In genomic region chr6:36874443-36875249, GRCh38 we compare ENCODE assay signal across 1 cellular context.
TF ChIP-seq lines count a peak whose summit lies in the region.

Gene PPIL1 (minus strand): TSS chr6:36874803. CDS start chr6:36874772, 31 bp downstream.

TF ChIP-seq in K562, 482 proteins besides CTCF, POLR2A, EP300 and RAD21 (continued from another document and continues in another):
- no peak for TF ChIP-seq NELFE (IDR thresholded peaks at IDR 0.05; ENCODE audit: insufficient read depth, insufficient read length)
- TF ChIP-seq ZFP36 (IDR thresholded peaks at IDR 0.05; ENCODE audit: low read depth, low read length, partially characterized antibody): no peak
- peak; percentile 76; the same call in 1 of the 2 replicates for TF ChIP-seq TCF7 (IDR thresholded peaks at IDR 0.05; ENCODE audit: borderline replicate concordance)
- TF ChIP-seq ETV5 (CRISPR knock-in tag; IDR thresholded peaks at IDR 0.05; ENCODE audit: low read depth): peak; percentile 74
- no peak for TF ChIP-seq FOXO4 (CRISPR knock-in tag; IDR thresholded peaks at IDR 0.05)
- TF ChIP-seq ZNF780A (CRISPR knock-in tag; IDR thresholded peaks at IDR 0.05): no peak
- TF ChIP-seq TRIM25 (IDR thresholded peaks at IDR 0.05; ENCODE audit: borderline replicate concordance): no peak
- peak in 1 of 2 experiments; percentile 16; a peak in 1 of 4 replicates for TF ChIP-seq SRF (CRISPR knock-in tag; IDR thresholded peaks at IDR 0.05)
- peak; percentile 83 for TF ChIP-seq HCFC1 (IDR thresholded peaks at IDR 0.05; ENCODE audit: low read depth, low read length)
- peak; percentile 94 to 99 (median 98) for TF ChIP-seq ZBTB11 (CRISPR knock-in tag; IDR thresholded peaks at IDR 0.05)
- no peak for TF ChIP-seq FOXA3 (CRISPR knock-in tag; conservative IDR thresholded peaks at IDR 0.05 in 1 of 2, IDR thresholded peaks at IDR 0.05 in 1 of 2)
- peak; percentile 59; the same call in 1 of the 2 replicates for TF ChIP-seq ZNF263 (CRISPR knock-in tag; IDR thresholded peaks at IDR 0.05; ENCODE audit: borderline replicate concordance)
- TF ChIP-seq PURB (CRISPR knock-in tag; IDR thresholded peaks at IDR 0.05; ENCODE audit: low read depth): no peak
- peak; percentile 89 for TF ChIP-seq TBP (optimal IDR thresholded peaks at IDR 0.05; ENCODE audit: low read depth, low read length)
- no peak; the same call in 1 of the 2 replicates for TF ChIP-seq ZFP91 (CRISPR knock-in tag; IDR thresholded peaks at IDR 0.05)
- TF ChIP-seq IFI16 (CRISPR knock-in tag; IDR thresholded peaks at IDR 0.05): no peak
- no peak for TF ChIP-seq ZBTB26 (CRISPR knock-in tag; IDR thresholded peaks at IDR 0.05)
- TF ChIP-seq CGGBP1 (CRISPR knock-in tag; IDR thresholded peaks at IDR 0.05): peak; percentile 65
- peak; percentile 100 for TF ChIP-seq EP400 (IDR thresholded peaks at IDR 0.05)
- TF ChIP-seq TFE3 (CRISPR knock-in tag; IDR thresholded peaks at IDR 0.05): no peak
- TF ChIP-seq KLF16 (IDR thresholded peaks at IDR 0.05): no peak
- no peak for TF ChIP-seq ARID3B (CRISPR knock-in tag; IDR thresholded peaks at IDR 0.05; ENCODE audit: borderline replicate concordance)
- peak; percentile 69 for TF ChIP-seq TEAD4 (IDR thresholded peaks at IDR 0.05; ENCODE audit: low read length)
- 0 out of 2 replicates have a peak, but pooled peaks have one; percentile 22 for TF ChIP-seq TEAD4 (CRISPR knock-in tag; IDR thresholded peaks at IDR 0.05; ENCODE audit: borderline replicate concordance)
- TF ChIP-seq CUX1 (CRISPR knock-in tag; IDR thresholded peaks at IDR 0.05): no peak
- no peak for TF ChIP-seq KAT2B (IDR thresholded peaks at IDR 0.05; ENCODE audit: low read depth, low read length)
- peak; percentile 95; the same call in 1 of the 2 replicates for TF ChIP-seq STAT6 (CRISPR knock-in tag; IDR thresholded peaks at IDR 0.05)
- no peak for TF ChIP-seq ZNF121 (CRISPR knock-in tag; conservative IDR thresholded peaks at IDR 0.05)
- peak; percentile 84 for TF ChIP-seq E2F5 (CRISPR knock-in tag; IDR thresholded peaks at IDR 0.05)
- TF ChIP-seq EWSR1 (IDR thresholded peaks at IDR 0.05; ENCODE audit: borderline replicate concordance, low read depth, partially characterized antibody): no peak
- no peak for TF ChIP-seq YBX1 (IDR thresholded peaks at IDR 0.05)
